In genomic region chr1:16420719-16421118, GRCh38 we compare ENCODE assay signal across 10 cellular contexts. TPM values are rescaled to one million over a fixed set of nuclear protein-coding genes. Genes with fewer than 3 reads are reported as not detected.
DNase-seq lines count a peak whose midpoint lies in the region; ATAC-seq and TF ChIP-seq lines count a peak whose summit lies in the region.
"Had no signal": no experiment of that assay in that cellular context is flagged by ENCODE, and none has a peak within 500 bp of the region (broad histone marks: within the 10 kb centered on the region; RNA-seq: fewer than 3 reads in every experiment).

No MANE protein-coding gene starts in this region.

- H3K4me2 ChIP-seq in smooth muscle cell = no peak overlapping the region

- H3K4me3 ChIP-seq in smooth muscle cell = no peak overlapping the region
- no peak overlapping the region for H3K4me3 ChIP-seq in upper lobe of left lung
- H3K4me3 ChIP-seq: thoracic aorta had no signal

- H2AFZ ChIP-seq in smooth muscle cell (ENCODE audit: low read depth) = no peak overlapping the region

- H4K20me1 ChIP-seq in smooth muscle cell (ENCODE audit: low read depth) = no peaks in the 10 kb centered on the region

- 87% methylated on average over 4 of the region's 4 CpGs for WGBS in smooth muscle cell (ENCODE audit: low lambda C conversion rate)
- 55 to 76% methylated on average over 4 of the region's 4 CpGs for WGBS in upper lobe of left lung, 2 donors

- H3K36me3 ChIP-seq in smooth muscle cell (ENCODE audit: low read depth) (no peaks in the 10 kb centered on the region), upper lobe of left lung (no peaks in the 10 kb centered on the region)
- H3K36me3 ChIP-seq: thoracic aorta had no signal

- ATAC-seq in GM18909 (IDR thresholded peaks at IDR 0.05; ENCODE audit: poor library complexity, unreplicated experiment) = peak; percentile 67
- ATAC-seq in HG03378 (IDR thresholded peaks at IDR 0.05; ENCODE audit: unreplicated experiment) = peak; percentile 63
- ATAC-seq in upper lobe of left lung (ENCODE audit: low FRiP score in 2 of 2) = no peak

- DNase-seq in activated T-cell treated with anti-CD3 and anti-CD28 coated beads for 1 hour (ENCODE audit: low read depth) (peak; percentile 25), smooth muscle cell (lab: John Stamatoyannopoulos, UW; ENCODE audit: unreplicated experiment) (no peak), OCI-M2 (lab: John Stamatoyannopoulos, UW; ENCODE audit: unreplicated experiment) (no peak), upper lobe of left lung (no peak), CD1c-positive myeloid dendritic cell (ENCODE audit: extremely low spot score) (no peak)
- DNase-seq in stimulated activated CD4-positive, alpha-beta T cell treated with anti-CD3 and anti-CD28 coated beads, Interleukin-12 subunit alpha, Interleukin-12 subunit beta, amount 100 ng/mL, for 48 hours (ENCODE audit: low read depth in 2 of 3, low spot score in 1 of 3) = peak; percentile 55 to 61 (median 57)

- H3K27ac ChIP-seq in smooth muscle cell (ENCODE audit: low read depth) = no peak overlapping the region
- H3K27ac ChIP-seq in upper lobe of left lung = no peak overlapping the region
- H3K27ac ChIP-seq: epithelial cell of prostate, thoracic aorta had no signal

- H3K9me3 ChIP-seq in smooth muscle cell (replicated peaks; ENCODE audit: low read depth) = no peaks in the 10 kb centered on the region
- no peaks in the 10 kb centered on the region for H3K9me3 ChIP-seq in upper lobe of left lung
- H3K9me3 ChIP-seq: thoracic aorta had no signal

- H3F3A ChIP-seq in smooth muscle cell (ENCODE audit: low read depth) = no peaks in the 10 kb centered on the region

- no peak for TF ChIP-seq EP300 in upper lobe of left lung (IDR thresholded peaks at IDR 0.05)

- H3K79me2 ChIP-seq in smooth muscle cell (ENCODE audit: low read depth) = no peaks in the 10 kb centered on the region

- TF ChIP-seq CTCF in smooth muscle cell (IDR thresholded peaks at IDR 0.05; ENCODE audit: borderline replicate concordance, insufficient read depth, poor library complexity, severe bottlenecking) (no peak), upper lobe of left lung (IDR thresholded peaks at IDR 0.05) (no peak)

- no peaks in the 10 kb centered on the region for H3K4me1 ChIP-seq in smooth muscle cell (ENCODE audit: low read depth)
- no peaks in the 10 kb centered on the region for H3K4me1 ChIP-seq in upper lobe of left lung

- H3K9ac ChIP-seq in smooth muscle cell (ENCODE audit: low read depth) = no peak overlapping the region

- TF ChIP-seq POLR2A in upper lobe of left lung (IDR thresholded peaks at IDR 0.05) = no peak

- H3K27me3 ChIP-seq in smooth muscle cell (ENCODE audit: low read depth) (no peaks in the 10 kb centered on the region), upper lobe of left lung (no peaks in the 10 kb centered on the region)

RNA-seq across cellular contexts. Expression of gene SPATA21, which starts 16.5 kb away (rescaled TPM):
- total RNA-seq in smooth muscle cell (not detected in 2 replicates), upper lobe of left lung (not detected)
- polyA plus RNA-seq in smooth muscle cell = 0.07 TPM in 1 of 2 replicates, not detected in the other
- total RNA-seq: thoracic aorta had no signal

RNA-seq across cellular contexts. Expression of gene NECAP2, which starts 19.8 kb away (rescaled TPM):
- total RNA-seq in smooth muscle cell (60.0 and 61.4 TPM in 2 replicates), upper lobe of left lung (10 to 100 TPM; 61.9 to 96.4 (median 87.1) TPM)
- polyA plus RNA-seq in smooth muscle cell = 49.5 and 60.4 TPM in 2 replicates

RNA-seq across cellular contexts. Expression of gene SZRD1, which starts 53.7 kb away (rescaled TPM):
- 45.3 and 58.1 TPM in 2 replicates for total RNA-seq in smooth muscle cell
- 52.8 and 56.4 TPM in 2 replicates for polyA plus RNA-seq in smooth muscle cell
- 100 to 1,000 TPM in 2 of 6 donors, 10 to 100 TPM in 4; 30.4 to 136 (median 58.3) TPM for total RNA-seq in upper lobe of left lung

Comparison
In these comparisons a context has a peak if more than half of its experiments do, and no peak if none do; other contexts are left out.
1. ATAC-seq: peak in GM18909 (single experiment) and HG03378 (single experiment); none in upper lobe of left lung (0 of 2).
2. DNase-seq: peak in activated T-cell treated with anti-CD3 and anti-CD28 coated beads for 1 hour (single experiment) and stimulated activated CD4-positive, alpha-beta T cell treated with anti-CD3 and anti-CD28 coated beads, Interleukin-12 subunit alpha, Interleukin-12 subunit beta, amount 100 ng/mL, for 48 hours (3 of 3); none in smooth muscle cell (single experiment), OCI-M2 (single experiment), upper lobe of left lung (0 of 2) and CD1c-positive myeloid dendritic cell (single experiment).